ENCODE assay signal across 17 cellular contexts in the genomic region with DNA sequence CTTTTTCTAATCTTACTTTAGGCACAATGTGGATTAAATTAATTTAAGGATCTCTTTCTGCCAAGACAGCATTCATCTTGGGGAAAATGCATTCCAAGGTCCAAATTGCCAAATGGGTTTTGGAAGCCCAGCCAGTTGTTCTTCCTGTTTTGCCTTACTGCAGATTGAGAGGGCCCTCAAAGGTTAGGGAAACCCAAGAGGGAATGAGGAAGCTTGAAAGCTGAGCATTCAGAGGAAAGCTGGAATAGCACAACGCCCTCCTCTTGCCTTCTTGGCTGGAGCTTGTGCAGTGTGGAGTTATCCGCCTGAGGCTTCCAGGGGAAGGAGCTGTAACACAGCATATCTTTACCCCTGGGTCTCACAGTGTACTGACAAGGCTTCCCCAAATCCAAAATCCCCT. TPM values are rescaled to one million over a fixed set of nuclear protein-coding genes. Genes with fewer than 3 reads are reported as not detected.
DNase-seq lines count a peak whose midpoint lies in the region; ATAC-seq, FAIRE-seq and TF ChIP-seq lines count a peak whose summit lies in the region.
"Had no signal": no experiment of that assay in that cellular context is flagged by ENCODE, and none has a peak within 500 bp of the region (broad histone marks: within the 10 kb centered on the region; RNA-seq: fewer than 3 reads in every experiment).

No MANE protein-coding gene starts in this region.

- no CpG with 5 or more reads among the region's 2 CpGs for WGBS in mesendoderm (ENCODE audit: extremely low coverage, insufficient coverage, low lambda C conversion rate)

- H3K36me3 ChIP-seq in mesendoderm (ENCODE audit: control insufficient read depth, insufficient read depth, low read length) (no peaks in the 10 kb centered on the region), vagina (peaks cover 0 to 13% of the 10 kb centered on the region in 2 donors), kidney (ENCODE audit: control insufficient read depth in 1 of 2, insufficient read depth in 2 of 2, low read length in 2 of 2) (peaks cover 0 to 16% of the 10 kb centered on the region in 2 donors)

- no peak overlapping the region for H4K5ac ChIP-seq in mesendoderm (ENCODE audit: low read length)

- H3K4me3 ChIP-seq in mesendoderm (ENCODE audit: low read length) = no peak overlapping the region
- H3K4me3 ChIP-seq in vagina = no peak overlapping the region
- no peak overlapping the region for H3K4me3 ChIP-seq in kidney (ENCODE audit: low read length in 2 of 2)
- H3K4me3 ChIP-seq: skin epidermis had no signal

- no peak for FAIRE-seq in kidney (lab: Jason Lieb, UNC)
- FAIRE-seq: A204.1 had no signal

- H3K9ac ChIP-seq in mesendoderm (ENCODE audit: low read length) (no peak overlapping the region), kidney (ENCODE audit: low read length in 2 of 2) (no peak overlapping the region)

- H3K4me1 ChIP-seq in mesendoderm (ENCODE audit: control insufficient read depth, low read depth, low read length) = peaks cover 4% of the 10 kb centered on the region
- H3K4me1 ChIP-seq in vagina = peaks cover 59% of the 10 kb centered on the region
- peaks cover 0 to 2% of the 10 kb centered on the region in 2 donors for H3K4me1 ChIP-seq in kidney (ENCODE audit: control insufficient read depth in 1 of 2, insufficient read depth in 1 of 2, low read depth in 1 of 2, low read length in 2 of 2)

- no peak overlapping the region for H3K4me2 ChIP-seq in mesendoderm (ENCODE audit: low read length)

- no peak overlapping the region for H3K23ac ChIP-seq in mesendoderm (ENCODE audit: low read length)

- no peak overlapping the region for H2AK5ac ChIP-seq in mesendoderm (ENCODE audit: low read length)

- no peak overlapping the region for H2BK15ac ChIP-seq in mesendoderm (replicated peaks; ENCODE audit: low read depth)

- H3K9me3 ChIP-seq in vagina (no peaks in the 10 kb centered on the region), kidney (ENCODE audit: control insufficient read depth in 1 of 2, low read length in 2 of 2) (no peaks in the 10 kb centered on the region)

- TF ChIP-seq POLR2A in vagina (IDR thresholded peaks at IDR 0.05) = no peak

- H3K27ac ChIP-seq in mesendoderm (ENCODE audit: low read depth, low read length) (no peak overlapping the region), vagina (peak overlapping the region; percentile 37), kidney (ENCODE audit: low read depth in 2 of 2, low read length in 2 of 2) (no peak overlapping the region)

- H3K27me3 ChIP-seq in mesendoderm (ENCODE audit: insufficient read depth, low read length, poor library complexity) = no peaks in the 10 kb centered on the region
- no peaks in the 10 kb centered on the region for H3K27me3 ChIP-seq in vagina

- no peak for TF ChIP-seq CTCF in vagina (IDR thresholded peaks at IDR 0.05)
- TF ChIP-seq CTCF in kidney (IDR thresholded peaks at IDR 0.05; ENCODE audit: borderline replicate concordance, extremely low read depth, insufficient read depth) = no peak

- H3K18ac ChIP-seq in mesendoderm (ENCODE audit: low read length) = no peak overlapping the region

- ATAC-seq in Right ventricle myocardium inferior = peak; percentile 84
- no peak for ATAC-seq in GM21381 (IDR thresholded peaks at IDR 0.05; ENCODE audit: unreplicated experiment)
- ATAC-seq: activated naive CD4-positive, alpha-beta T cell treated with anti-CD3 and anti-CD28 coated beads, Interleukin-2, amount 50 U/mL, for 72 hours; CD8-positive, alpha-beta T cell had no signal

- no peak overlapping the region for H3K4ac ChIP-seq in mesendoderm (ENCODE audit: low read depth, low read length)

- no peak overlapping the region for H3K56ac ChIP-seq in mesendoderm (ENCODE audit: low read length)

- DNase-seq in Right ventricle myocardium inferior (ENCODE audit: missing footprints) (no peak), cardiac septum (ENCODE audit: low spot score) (no peak), fibroblast of the conjunctiva (ENCODE audit: low read depth) (peak; percentile 78), mesendoderm (no peak), vagina (ENCODE audit: extremely low spot score in 2 of 2) (no peak), kidney (no peak), hepatic stellate cell (ENCODE audit: low spot score) (no peak)
- DNase-seq: CD8-positive, alpha-beta T cell; effector memory CD4-positive, alpha-beta T cell; EL; KBM-7; NCI-H1092; nucleus accumbens had no signal

- no peak overlapping the region for H2BK120ac ChIP-seq in mesendoderm (ENCODE audit: low read depth, low read length)

- no peaks in the 10 kb centered on the region for H3K79me1 ChIP-seq in mesendoderm (ENCODE audit: low read length)

- peak overlapping the region; percentile 7 for H2BK5ac ChIP-seq in mesendoderm (ENCODE audit: low read length)

- intact Hi-C loops in Right ventricle myocardium inferior (cut with DNase I) = no loop called here
- intact Hi-C loops in cardiac septum (cut with DNase I) = no loop called here
- intact Hi-C loops in vagina (cut with DNase I) = no loop called here
- intact Hi-C loops in kidney (cut with DNase I) = no loop called here

- no peaks in the 10 kb centered on the region for H3K79me2 ChIP-seq in mesendoderm (ENCODE audit: control insufficient read depth, insufficient read depth, low read length)

- H4K8ac ChIP-seq in mesendoderm (ENCODE audit: low read depth, low read length) = no peak overlapping the region

RNA-seq across cellular contexts. Expression of a gene that starts 18.2 kb away (rescaled TPM):
- total RNA-seq in Right ventricle myocardium inferior (26.3 TPM), cardiac septum (29.6 TPM), vagina (32.7 TPM), kidney (53.1 TPM)
- 32.1 TPM for polyA plus RNA-seq in mesendoderm (2013, experiment 1 of 2)
- 32.5 TPM for polyA plus RNA-seq in mesendoderm (2013, experiment 2 of 2)
- polyA plus RNA-seq in kidney (ENCODE audit: insufficient read depth, low read depth, low replicate concordance) = 27.1 TPM
